ENCODE assay signal across 1 cellular context in genomic region chr1:203273869-203274602, GRCh38.
TF ChIP-seq lines count a peak whose summit lies in the region.

No MANE protein-coding gene starts in this region.

TF ChIP-seq in SK-N-SH treated with all-trans-retinoic acid at 6 μM for 48 hours, 23 proteins besides CTCF, POLR2A, EP300 and RAD21 (continued from another document):
- TF ChIP-seq TSHZ2 (CRISPR knock-in tag; IDR thresholded peaks at IDR 0.05), result no peak
- no peak for TF ChIP-seq ZNF565 (CRISPR knock-in tag; conservative IDR thresholded peaks at IDR 0.05; ENCODE audit: low read depth)
- TF ChIP-seq ZC3H10 (CRISPR knock-in tag; IDR thresholded peaks at IDR 0.05), result no peak
- TF ChIP-seq TCF4 (CRISPR knock-in tag; IDR thresholded peaks at IDR 0.05; ENCODE audit: borderline replicate concordance), result no peak
- no peak for TF ChIP-seq PATZ1 (CRISPR knock-in tag; IDR thresholded peaks at IDR 0.05; ENCODE audit: borderline replicate concordance)
- no peak for TF ChIP-seq SNAI2 (CRISPR knock-in tag; IDR thresholded peaks at IDR 0.05)
- no peak for TF ChIP-seq GLIS3 (CRISPR knock-in tag; IDR thresholded peaks at IDR 0.05)
- no peak for TF ChIP-seq ARNTL (CRISPR knock-in tag; IDR thresholded peaks at IDR 0.05; ENCODE audit: borderline replicate concordance, low read depth)
- no peak for TF ChIP-seq ESRRG (CRISPR knock-in tag; IDR thresholded peaks at IDR 0.05)
- TF ChIP-seq RARB (CRISPR knock-in tag; IDR thresholded peaks at IDR 0.05), result no peak
- TF ChIP-seq ZFP30 (CRISPR knock-in tag; IDR thresholded peaks at IDR 0.05), result no peak
